25 cellular contexts compared by ENCODE assay signal in the genomic region with DNA sequence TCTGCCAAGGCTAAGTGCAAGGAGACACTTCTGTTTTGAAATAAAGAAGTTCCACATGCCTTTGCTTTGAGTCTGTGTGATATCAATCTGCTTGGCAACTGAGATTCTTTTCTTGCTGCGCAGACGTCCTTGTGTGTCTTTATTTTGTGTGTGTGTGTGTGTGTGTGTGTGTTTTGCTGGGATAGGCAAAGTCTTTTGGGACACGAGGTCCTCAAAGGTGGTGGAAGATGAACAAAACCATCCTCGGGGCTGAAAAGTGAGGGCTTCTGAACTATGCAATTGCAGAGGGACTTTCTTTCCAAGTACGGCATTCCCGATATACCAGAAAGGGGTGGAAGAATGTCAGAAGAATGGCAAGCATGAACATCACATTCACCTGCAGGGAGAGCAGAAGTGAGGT. TPM values are rescaled to one million over a fixed set of nuclear protein-coding genes. Genes with fewer than 3 reads are reported as not detected.
A peak's percentile ranks its signal among the peaks of the same experiment; 100 is the strongest.
DNase-seq lines count a peak whose midpoint lies in the region; ATAC-seq and TF ChIP-seq lines count a peak whose summit lies in the region.
"Had no signal": no experiment of that assay in that cellular context is flagged by ENCODE, and none has a peak within 500 bp of the region (broad histone marks: within the 10 kb centered on the region; RNA-seq: fewer than 3 reads in every experiment).

No MANE protein-coding gene starts in this region.

- peak overlapping the region; percentile 84 for H3K27ac Mint-ChIP-seq in activated CD4-positive, alpha-beta memory T cell treated with anti-CD3 and anti-CD28 coated beads for 36 hours
- H3K27ac Mint-ChIP-seq: brain, HFFc6 had no signal

- H3K36me3 Mint-ChIP-seq in activated CD4-positive, alpha-beta memory T cell treated with anti-CD3 and anti-CD28 coated beads for 36 hours, result peaks cover 71% of the 10 kb centered on the region
- H3K36me3 Mint-ChIP-seq: brain had no signal

- no peaks in the 10 kb centered on the region for H3K9me3 Mint-ChIP-seq in activated CD4-positive, alpha-beta memory T cell treated with anti-CD3 and anti-CD28 coated beads for 36 hours
- H3K9me3 Mint-ChIP-seq: activated naive CD4-positive, alpha-beta T cell treated with anti-CD3 and anti-CD28 coated beads, Interleukin-2, amount 50 U/mL, for 24 hours; HFFc6 had no signal

- CTCF ChIA-PET in activated CD4-positive, alpha-beta memory T cell treated with anti-CD3 and anti-CD28 coated beads for 36 hours (lab: Charles Lee), result interaction anchor here (0.9 to 1.1 kb wide), 2 partner anchors 50 to 86 kb away, joined by 3 read pairs; no protein-coding TSS in a partner anchor

- DNase-seq in left ventricle myocardium inferior (no peak), left cardiac atrium (no peak), right cardiac atrium (no peak), upper lobe of right lung (no peak), left lobe of liver (ENCODE audit: low spot score) (no peak), G401 (ENCODE audit: low spot score) (no peak)
- no peak for DNase-seq in activated CD4-positive, alpha-beta memory T cell treated with anti-CD3 and anti-CD28 coated beads for 36 hours
- DNase-seq: activated CD8-positive, alpha-beta memory T cell treated with anti-CD3 and anti-CD28 coated beads, Interleukin-2, amount 50 U/mL, for 4 hours; HFFc6; KBM-7; left lung; NCI-H2029; NCI-H446 treated with DMSO at 0.1 percent for 48 hours; SHP77 treated with DMSO at 0.1 percent for 48 hours; stimulated activated CD4-positive, alpha-beta T cell treated with anti-CD3 and anti-CD28 coated beads, Interleukin-1b, Interleukin-23, amount 100 ng/mL, for 48 hours had no signal

- peaks cover 63% of the 10 kb centered on the region for H3K4me1 Mint-ChIP-seq in activated CD4-positive, alpha-beta memory T cell treated with anti-CD3 and anti-CD28 coated beads for 36 hours (ENCODE audit: low read depth)
- H3K4me1 Mint-ChIP-seq: brain had no signal

- POLR2A ChIA-PET in activated CD4-positive, alpha-beta memory T cell treated with anti-CD3 and anti-CD28 coated beads for 36 hours (lab: Charles Lee), result interaction anchor here (1.1 to 2.9 kb wide), 6 partner anchors 8 to 72 kb away, joined by 3 to 28 read pairs (median 6); partner anchors contain the start of genes SLC43A3 and SSRP1

- WGBS in right cardiac atrium, result 75% methylated on average over 6 of the region's 6 CpGs

- peaks cover 43% of the 10 kb centered on the region for H3K4me1 ChIP-seq in left ventricle myocardium inferior
- peaks cover 8% of the 10 kb centered on the region for H3K4me1 ChIP-seq in right cardiac atrium (ENCODE audit: control insufficient read depth, insufficient read depth, low read length)
- peaks cover 21% of the 10 kb centered on the region for H3K4me1 ChIP-seq in upper lobe of right lung

- H3K4me3 Mint-ChIP-seq in activated CD4-positive, alpha-beta memory T cell treated with anti-CD3 and anti-CD28 coated beads for 36 hours, result no peak overlapping the region
- H3K4me3 Mint-ChIP-seq: brain, HFFc6 had no signal

- intact Hi-C loops in left ventricle myocardium inferior (cut with micrococcal nuclease), result no loop called here
- intact Hi-C loops in left cardiac atrium (cut with DNase I), result no loop called here
- intact Hi-C loops in activated CD4-positive, alpha-beta memory T cell treated with anti-CD3 and anti-CD28 coated beads for 36 hours (cut with micrococcal nuclease), result loop anchor here (5.0 kb wide), 1 partner anchor 305 kb away; the partner anchor contains the start of genes MED19 and TMX2
- intact Hi-C loops in right cardiac atrium (cut with DNase I), result no loop called here
- intact Hi-C loops in upper lobe of right lung (cut with DNase I), result no loop called here

- ATAC-seq in left cardiac atrium (no peak), right cardiac atrium (no peak), upper lobe of right lung (no peak), HG03565 (IDR thresholded peaks at IDR 0.05; ENCODE audit: unreplicated experiment) (no peak), left lobe of liver (no peak)
- ATAC-seq: left lung had no signal

- no peaks in the 10 kb centered on the region for H3K27me3 Mint-ChIP-seq in activated CD4-positive, alpha-beta memory T cell treated with anti-CD3 and anti-CD28 coated beads for 36 hours
- H3K27me3 Mint-ChIP-seq: activated naive CD4-positive, alpha-beta T cell treated with anti-CD3 and anti-CD28 coated beads, Interleukin-2, amount 50 U/mL, for 24 hours had no signal

- in situ Hi-C loops in G401 (cut with HindIII; ENCODE audit: low sequenced_read_pairs), result no loop called here

- H3K4me3 ChIP-seq in left ventricle myocardium inferior (no peak overlapping the region), right cardiac atrium (ENCODE audit: low read length) (no peak overlapping the region), upper lobe of right lung (no peak overlapping the region)
- H3K4me3 ChIP-seq: left lung had no signal

- no peak for TF ChIP-seq CTCF in left ventricle myocardium inferior (IDR thresholded peaks at IDR 0.05; ENCODE audit: borderline replicate concordance)
- TF ChIP-seq CTCF in upper lobe of right lung (IDR thresholded peaks at IDR 0.05), result no peak

- H3K27ac ChIP-seq in left ventricle myocardium inferior (replicated peaks), result peak overlapping the region; percentile 79
- H3K27ac ChIP-seq in right cardiac atrium (ENCODE audit: low read length), result peak overlapping the region; percentile 36
- H3K27ac ChIP-seq in upper lobe of right lung, result peak overlapping the region; percentile 21
- H3K27ac ChIP-seq: epithelial cell of prostate, VCaP had no signal

- H3K9me3 ChIP-seq in left ventricle myocardium inferior (replicated peaks), result no peaks in the 10 kb centered on the region
- no peaks in the 10 kb centered on the region for H3K9me3 ChIP-seq in right cardiac atrium (ENCODE audit: control insufficient read depth, low read length)
- H3K9me3 ChIP-seq in upper lobe of right lung, result no peaks in the 10 kb centered on the region
- H3K9me3 ChIP-seq: left lung had no signal

- H3K36me3 ChIP-seq in left ventricle myocardium inferior, result peaks cover 53% of the 10 kb centered on the region
- H3K36me3 ChIP-seq in upper lobe of right lung, result peaks cover 57% of the 10 kb centered on the region

- H3K27me3 ChIP-seq in left ventricle myocardium inferior (ENCODE audit: low read depth), result no peaks in the 10 kb centered on the region
- H3K27me3 ChIP-seq in right cardiac atrium (ENCODE audit: control insufficient read depth, insufficient read depth), result no peaks in the 10 kb centered on the region
- H3K27me3 ChIP-seq in upper lobe of right lung, result no peaks in the 10 kb centered on the region
- H3K27me3 ChIP-seq: left lung had no signal

RNA-seq across cellular contexts. Expression of gene PRG2, which starts 17.1 kb away (rescaled TPM):
- not detected for total RNA-seq in left ventricle myocardium inferior
- total RNA-seq in left cardiac atrium, result not detected
- total RNA-seq in activated CD4-positive, alpha-beta memory T cell treated with anti-CD3 and anti-CD28 coated beads for 36 hours, result 1 to 10 TPM; 1.8 to 2.2 TPM
- total RNA-seq in right cardiac atrium, result under 1 TPM in 1 of 4 donors, not detected in 3; 0.23 TPM
- polyA plus RNA-seq in right cardiac atrium, result 0.16 TPM
- total RNA-seq in upper lobe of right lung, result not detected
- total RNA-seq in left lobe of liver, result 1.6 TPM
- total RNA-seq in G401 (2014; rRNA removed; shearing (Covaris generic)), result not detected in 2 replicates
- total RNA-seq: dermis blood vessel endothelial cell; frontal cortex; HFFc6; osteocyte; T-helper 1 cell treated with Interleukin-12 subunit alpha and Interleukin-12 subunit beta and Interleukin-4 antibody, amounts not matched to agents 30 ng/mL and 1 ng/mL, for 36 hours had no signal

RNA-seq across cellular contexts. Expression of gene SLC43A3, which starts 19.4 kb away (rescaled TPM):
- total RNA-seq in left ventricle myocardium inferior, result 21.0 TPM
- 10 to 100 TPM; 39.3 to 46.7 TPM for total RNA-seq in left cardiac atrium
- total RNA-seq in activated CD4-positive, alpha-beta memory T cell treated with anti-CD3 and anti-CD28 coated beads for 36 hours, result 100 to 1,000 TPM; 170 to 186 TPM
- total RNA-seq in right cardiac atrium, result 10 to 100 TPM; 24.1 to 37.0 (median 30.7) TPM
- polyA plus RNA-seq in right cardiac atrium, result 20.7 TPM
- 117 TPM for total RNA-seq in upper lobe of right lung
- 127 TPM for total RNA-seq in left lobe of liver
- not detected in 2 replicates for total RNA-seq in G401 (2014; rRNA removed; shearing (Covaris generic))

RNA-seq across cellular contexts. Expression of gene PRG3, which starts 26.6 kb away (rescaled TPM):
- total RNA-seq in left ventricle myocardium inferior, result not detected
- total RNA-seq in left cardiac atrium, result not detected
- total RNA-seq in activated CD4-positive, alpha-beta memory T cell treated with anti-CD3 and anti-CD28 coated beads for 36 hours, result not detected
- not detected for total RNA-seq in right cardiac atrium
- not detected for polyA plus RNA-seq in right cardiac atrium
- not detected for total RNA-seq in upper lobe of right lung
- total RNA-seq in left lobe of liver, result not detected
- total RNA-seq in G401 (2014; rRNA removed; shearing (Covaris generic)), result not detected in 2 replicates
- total RNA-seq: dermis blood vessel endothelial cell; frontal cortex; HFFc6; left lung; osteocyte; subcutaneous adipose tissue; T-helper 1 cell treated with Interleukin-12 subunit alpha and Interleukin-12 subunit beta and Interleukin-4 antibody, amounts not matched to agents 30 ng/mL and 1 ng/mL, for 36 hours had no signal

RNA-seq across cellular contexts. Expression of gene RTN4RL2, which starts 52.8 kb away (rescaled TPM):
- 1.3 TPM for total RNA-seq in left ventricle myocardium inferior
- 1 to 10 TPM; 1.9 to 2.4 TPM for total RNA-seq in left cardiac atrium
- under 1 TPM; 0.36 to 0.51 TPM for total RNA-seq in activated CD4-positive, alpha-beta memory T cell treated with anti-CD3 and anti-CD28 coated beads for 36 hours
- 1 to 10 TPM in 1 of 4 donors, under 1 TPM in 3; 0.65 to 1.4 (median 0.79) TPM for total RNA-seq in right cardiac atrium
- polyA plus RNA-seq in right cardiac atrium, result 0.97 TPM
- total RNA-seq in upper lobe of right lung, result 3.2 TPM
- 22.0 TPM for total RNA-seq in left lobe of liver
- total RNA-seq in G401 (2014; rRNA removed; shearing (Covaris generic)), result 2.9 TPM in 1 of 2 replicates, not detected in the other

Comparison
In these comparisons a context has a peak if more than half of its experiments do, and no peak if none do; other contexts are left out.
1. H3K27ac ChIP-seq: peak in every context shown above with its lines; median percentile 79 in left ventricle myocardium inferior; 36 in right cardiac atrium; 21 in upper lobe of right lung.
2. RNA of gene SLC43A3, which starts 19.4 kb away (total RNA-seq): 170 to 186 TPM in activated CD4-positive, alpha-beta memory T cell treated with anti-CD3 and anti-CD28 coated beads for 36 hours, 127 TPM in left lobe of liver (single experiment), 117 TPM in upper lobe of right lung (single experiment), 39.3 to 46.7 TPM in left cardiac atrium, 24.1 to 37.0 TPM in right cardiac atrium and 21.0 TPM in left ventricle myocardium inferior (single experiment); not detected in G401; every median in the first group is over 10 times any median in the second.